Comparison of ENCODE assay signal across 8 cellular contexts in the genomic region with DNA sequence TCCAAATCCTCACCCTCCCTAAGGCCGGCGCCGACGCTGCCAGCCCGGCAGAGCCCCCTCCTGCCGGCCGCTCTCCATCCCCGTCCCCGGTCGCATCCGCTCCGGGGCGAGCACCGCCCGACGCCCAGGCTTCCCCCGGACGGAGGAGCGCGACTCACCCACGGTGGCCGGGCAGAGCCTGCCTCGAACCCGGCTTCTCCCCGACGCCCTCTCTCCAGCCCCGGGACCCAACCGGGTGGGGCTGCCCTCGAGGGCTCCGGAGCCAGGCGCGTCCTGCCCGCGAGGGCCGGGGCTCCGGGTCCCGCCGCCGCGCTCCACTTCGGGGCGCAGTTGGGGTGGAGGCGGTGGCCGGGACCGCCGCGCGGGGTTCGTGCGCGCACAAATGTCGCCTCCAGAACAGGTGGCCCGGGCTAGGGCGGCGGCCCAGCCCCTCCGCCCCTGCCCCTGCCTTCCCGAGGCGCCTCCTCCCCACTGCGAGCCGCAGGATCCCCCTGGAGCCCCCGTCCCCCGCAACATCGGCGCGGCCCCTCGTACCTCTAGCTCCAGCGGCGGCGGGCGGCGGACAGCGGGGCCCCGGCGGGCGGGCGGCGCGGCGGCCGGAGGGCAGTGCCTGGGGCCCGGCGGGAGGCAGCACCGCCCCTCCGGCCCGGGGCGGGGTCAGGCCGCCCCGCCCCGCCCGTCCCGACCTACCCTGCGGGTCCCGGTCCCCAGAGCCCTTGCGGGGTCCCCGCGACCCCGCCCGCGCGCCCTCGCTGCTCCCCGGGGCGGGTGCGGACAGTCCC. TPM values are rescaled to one million over a fixed set of nuclear protein-coding genes. Genes with fewer than 3 reads are reported as not detected.
DNase-seq lines count a peak whose midpoint lies in the region; ATAC-seq and TF ChIP-seq lines count a peak whose summit lies in the region.

Gene A4GALT (minus strand): TSS at position 608 of the 782 bp plus-strand sequence. CDS start 26,919 bp downstream, outside the sequence.

- H3K4me1 ChIP-seq in SJSA1 (replicated peaks) = peaks cover 55% of the 10 kb centered on the region

- H3K9me3 ChIP-seq in SJSA1 (replicated peaks) = no peaks in the 10 kb centered on the region

- 0 out of 2 replicates have a peak, but pooled peaks cover 8% of the 10 kb centered on the region for H3K36me3 ChIP-seq in SJSA1

- H3K4me3 Mint-ChIP-seq in naive thymus-derived CD8-positive, alpha-beta T cell = peak within 1 kb of the TSS; percentile 62 to 85 (median 80)

- ATAC-seq in naive thymus-derived CD8-positive, alpha-beta T cell = peak; percentile 45 to 50
- ATAC-seq in HG02885 (IDR thresholded peaks at IDR 0.05; ENCODE audit: poor library complexity, unreplicated experiment) = no peak

- TF ChIP-seq POLR2A in GM19099 (IDR thresholded peaks at IDR 0.05; ENCODE audit: extremely low read depth, insufficient read length, low read depth) (peak; percentile 64), erythroblast (IDR thresholded peaks at IDR 0.05; ENCODE audit: low read length) (peak; percentile 34)

- peaks cover 12 to 30% (median 19%) of the 10 kb centered on the region in 4 donors for H3K4me1 Mint-ChIP-seq in naive thymus-derived CD8-positive, alpha-beta T cell

- DNase-seq in SJSA1 (ENCODE audit: low read depth in 1 of 2, low spot score in 2 of 2) (peak in 1 of 2 experiments; percentile 39), erythroblast (lab: John Stamatoyannopoulos, UW) (peak; percentile 48 to 59), NCI-H82 treated with DMSO at 0.1 percent for 48 hours (lab: John Stamatoyannopoulos, UW; ENCODE audit: unreplicated experiment) (no peak), SIG-M5 treated with dmso at 0.1 percent for 504 hours (lab: John Stamatoyannopoulos, UW; ENCODE audit: unreplicated experiment) (no peak)
- peak in 3 of 10 donors; percentile 2 to 10 (median 6) for DNase-seq in naive thymus-derived CD8-positive, alpha-beta T cell
- DNase-seq in effector CD8-positive, alpha-beta T cell (lab: John Stamatoyannopoulos, UW) = no peak

- H3K27me3 ChIP-seq in SJSA1 (replicated peaks) = no peaks in the 10 kb centered on the region

- H3K27me3 Mint-ChIP-seq in naive thymus-derived CD8-positive, alpha-beta T cell = peaks cover 41 to 72% (median 50%) of the 10 kb centered on the region in 5 donors

- no peak within 1 kb of the TSS for H3K27ac ChIP-seq in SJSA1

- POLR2A ChIA-PET in naive thymus-derived CD8-positive, alpha-beta T cell (lab: Charles Lee) = no interaction called here

- H3K36me3 Mint-ChIP-seq in naive thymus-derived CD8-positive, alpha-beta T cell = peaks cover 0 to 7% (median 0%) of the 10 kb centered on the region in 3 donors

- peak within 1 kb of the TSS in 1 of 10 donors; percentile 65 for H3K27ac Mint-ChIP-seq in naive thymus-derived CD8-positive, alpha-beta T cell

- H3K9me3 Mint-ChIP-seq in naive thymus-derived CD8-positive, alpha-beta T cell = peaks cover 0 to 2% (median 0%) of the 10 kb centered on the region in 9 donors

- peak within 1 kb of the TSS; percentile 73 for H3K4me3 ChIP-seq in SJSA1

RNA-seq across cellular contexts. Expression of gene A4GALT, which starts in this region (rescaled TPM):
- 11.2 and 12.3 TPM in 2 replicates for total RNA-seq in SJSA1 (2014; rRNA removed; shearing (Covaris generic))
- total RNA-seq in naive thymus-derived CD8-positive, alpha-beta T cell = not detected
- not detected for polyA plus RNA-seq in naive thymus-derived CD8-positive, alpha-beta T cell

Comparison
In these comparisons a context has a peak if more than half of its experiments do, and no peak if none do; other contexts are left out.
1. Peak in ATAC-seq in naive thymus-derived CD8-positive, alpha-beta T cell; RNA of the gene not detected or under 1 TPM.
2. DNase-seq: peak in erythroblast (2 of 2); none in NCI-H82 treated with DMSO at 0.1 percent for 48 hours (single experiment), effector CD8-positive, alpha-beta T cell (single experiment) and SIG-M5 treated with dmso at 0.1 percent for 504 hours (single experiment).